ENCODE assay signal across 15 cellular contexts in the genomic region with DNA sequence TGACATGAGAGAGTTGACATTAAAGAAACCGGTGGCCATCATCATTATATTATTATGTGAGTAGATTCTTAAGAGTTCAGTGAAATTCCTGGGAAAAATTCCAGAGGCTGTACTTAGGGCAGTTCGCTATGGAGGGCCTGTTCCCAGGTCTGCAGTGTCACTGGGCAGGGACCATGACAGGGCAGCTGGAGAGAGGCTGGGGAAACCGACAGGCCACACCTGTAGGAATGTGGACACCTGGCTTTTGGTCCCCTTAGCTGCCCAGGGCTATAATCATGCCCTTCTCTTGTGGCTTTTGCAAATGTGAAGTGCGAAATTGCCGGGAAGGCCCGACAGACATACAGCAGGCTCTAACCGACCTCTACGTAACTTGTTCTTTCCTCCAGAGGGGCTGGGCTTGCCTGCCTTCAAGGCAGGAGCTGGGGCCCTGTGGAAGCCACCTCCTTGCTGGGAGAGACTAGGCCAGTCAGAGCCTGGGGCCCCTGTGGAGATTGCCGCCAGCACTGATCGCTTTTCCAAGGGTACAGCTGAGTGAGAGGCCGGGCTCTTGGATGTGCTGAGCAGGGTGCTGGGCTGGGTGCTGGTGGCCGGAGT. TPM values are rescaled to one million over a fixed set of nuclear protein-coding genes. Genes with fewer than 3 reads are reported as not detected.
A peak's percentile ranks its signal among the peaks of the same experiment; 100 is the strongest.
DNase-seq lines count a peak whose midpoint lies in the region; ATAC-seq, FAIRE-seq and TF ChIP-seq lines count a peak whose summit lies in the region.
"Had no signal": no experiment of that assay in that cellular context is flagged by ENCODE, and none has a peak within 500 bp of the region (broad histone marks: within the 10 kb centered on the region; RNA-seq: fewer than 3 reads in every experiment).

No MANE protein-coding gene starts in this region.

- H4K8ac ChIP-seq in IMR-90 (ENCODE audit: low read depth in 2 of 2, low read length in 2 of 2) = peak overlapping the region; percentile 78 to 84

- H3K4me2 ChIP-seq in IMR-90 (ENCODE audit: low read depth, low read length) (no peak overlapping the region), endothelial cell of umbilical vein (ENCODE audit: insufficient read depth, low read length) (no peak overlapping the region)

- peak overlapping the region; percentile 87 for H3K27ac ChIP-seq in IMR-90 (ENCODE audit: insufficient read depth, low read length)
- peak overlapping the region; percentile 43 for H3K27ac ChIP-seq in endothelial cell of umbilical vein (ENCODE audit: insufficient read depth, low read depth, low read length)
- H3K27ac ChIP-seq in mesodermal cell (ENCODE audit: low read depth, low read length, severe bottlenecking) = peak overlapping the region; percentile 95
- H3K27ac ChIP-seq in testis = peak overlapping the region; percentile 31 to 73
- H3K27ac ChIP-seq in thyroid gland = peak overlapping the region in 1 of 3 donors; percentile 17
- H3K27ac ChIP-seq: SK-N-MC had no signal

- H2AK9ac ChIP-seq in IMR-90 (replicated peaks; ENCODE audit: low read depth, low read length, poor library complexity) = peak overlapping the region; percentile 21

- peak overlapping the region; percentile 74 for H3K18ac ChIP-seq in IMR-90 (ENCODE audit: low read depth, low read length)

- H3K4ac ChIP-seq in IMR-90 (ENCODE audit: low read depth, low read length) = peak overlapping the region; percentile 97

- H3K4me1 ChIP-seq in IMR-90 (ENCODE audit: control insufficient read depth, insufficient read depth, low read length) (peaks cover 63% of the 10 kb centered on the region), endothelial cell of umbilical vein (ENCODE audit: control insufficient read depth, extremely low read depth, insufficient read depth, low read length) (peaks cover 15% of the 10 kb centered on the region), mesodermal cell (ENCODE audit: control insufficient read depth, insufficient read depth, low read length, poor library complexity, severe bottlenecking) (peaks cover 83% of the 10 kb centered on the region), testis (peaks cover 40% of the 10 kb centered on the region), thyroid gland (peaks cover 0 to 2% of the 10 kb centered on the region in 2 donors)
- H3K4me1 ChIP-seq: pancreas had no signal

- peak overlapping the region; percentile 65 for H3K56ac ChIP-seq in IMR-90 (ENCODE audit: extremely low read depth, insufficient read depth, low read length)

- dilution Hi-C loops in IMR-90 (cut with HindIII; ENCODE audit: low sequenced_read_pairs, unreplicated experiment) (no loop called here), endothelial cell of umbilical vein (cut with MboI; ENCODE audit: extremely low pct_ligation_motif_present, low sequenced_read_pairs) (no loop called here)

- H3K9me3 ChIP-seq in IMR-90 (ENCODE audit: control insufficient read depth, insufficient read depth, low read length) (no peaks in the 10 kb centered on the region), endothelial cell of umbilical vein (replicated peaks; ENCODE audit: control insufficient read depth, insufficient read depth, low read length) (no peaks in the 10 kb centered on the region), mesodermal cell (ENCODE audit: control insufficient read depth, low read length) (no peaks in the 10 kb centered on the region), testis (no peaks in the 10 kb centered on the region), thyroid gland (no peaks in the 10 kb centered on the region)
- H3K9me3 ChIP-seq: gastrocnemius medialis, pancreas had no signal

- H3K14ac ChIP-seq in IMR-90 (replicated peaks; ENCODE audit: low read depth, low read length) = peak overlapping the region; percentile 93

- 74% methylated on average over 6 of the region's 12 CpGs; no CpG with 5 or more reads in 1 of the 2 experiments for WGBS in IMR-90 (ENCODE audit: extremely low coverage in 2 of 2, insufficient read length in 1 of 2), 2 experiments
- WGBS in mesodermal cell (ENCODE audit: insufficient coverage in 2 of 2), 2 experiments = 85 to 86% methylated on average over 9 to 11 of the region's 12 CpGs
- WGBS in testis, 2 donors = 53 to 62% methylated on average over 9 of the region's 12 CpGs
- WGBS in thyroid gland, 2 donors = 78 to 94% methylated on average over 8 to 12 of the region's 12 CpGs

- no peaks in the 10 kb centered on the region for H3K79me2 ChIP-seq in endothelial cell of umbilical vein (ENCODE audit: control insufficient read depth, insufficient read depth, low read length)

- BruUV-seq in IMR-90 (replicated peaks; lab: Mats Ljungman, UMichigan) = no TSS peak
- no TSS peak for BruUV-seq in endothelial cell of umbilical vein (replicated peaks; lab: Mats Ljungman, UMichigan)

- TF ChIP-seq CTCF in IMR-90 (conservative IDR thresholded peaks at IDR 0.05; ENCODE audit: low read depth, low read length) (no peak), endothelial cell of umbilical vein (IDR thresholded peaks at IDR 0.05; ENCODE audit: extremely low read depth in 1 of 2, insufficient read depth in 1 of 2, low read depth in 1 of 2, low read length in 2 of 2) (no peak), testis (IDR thresholded peaks at IDR 0.05) (no peak), thyroid gland (IDR thresholded peaks at IDR 0.05) (no peak)

- H2AFZ ChIP-seq in IMR-90 (replicated peaks; ENCODE audit: low read length, poor library complexity) (no peak overlapping the region), endothelial cell of umbilical vein (ENCODE audit: low read depth, low read length) (no peak overlapping the region)

- H4K5ac ChIP-seq in IMR-90 (ENCODE audit: low read depth, low read length) = peak overlapping the region; percentile 77

- DNase-seq in IMR-90 = peak; percentile 50
- DNase-seq in endothelial cell of umbilical vein (ENCODE audit: low read depth, low spot score) = no peak
- DNase-seq in testis = no peak
- no peak for DNase-seq in thyroid gland
- no peak for DNase-seq in HPDE6-E6E7 (ENCODE audit: extremely low spot score)
- DNase-seq: activated B cell treated with CpG ODN at 0.5 μM for 24 hours; activated naive CD8-positive, alpha-beta T cell treated with anti-CD3 and anti-CD28 coated beads, Interleukin-2, amount 50 U/mL, for 24 hours; CD4-positive, alpha-beta memory T cell; NCI-H2081 treated with DMSO at 0.1 percent for 48 hours had no signal

- no peaks in the 10 kb centered on the region for H3K36me3 ChIP-seq in IMR-90 (ENCODE audit: control insufficient read depth, insufficient read depth, low read length)
- no peaks in the 10 kb centered on the region for H3K36me3 ChIP-seq in endothelial cell of umbilical vein (ENCODE audit: control insufficient read depth in 2 of 2, extremely low read depth in 1 of 2, insufficient read depth in 2 of 2, low read length in 2 of 2)
- peaks cover 8% of the 10 kb centered on the region for H3K36me3 ChIP-seq in mesodermal cell (ENCODE audit: control insufficient read depth, insufficient read depth, low read length)
- no peaks in the 10 kb centered on the region for H3K36me3 ChIP-seq in testis (ENCODE audit: low read depth, missing control alignments)
- H3K36me3 ChIP-seq in thyroid gland = no peaks in the 10 kb centered on the region
- H3K36me3 ChIP-seq: gastrocnemius medialis, pancreas had no signal

- H2BK15ac ChIP-seq in IMR-90 (ENCODE audit: low read depth, low read length) = peak overlapping the region; percentile 82; the same call in 2 of the 3 replicates

- ATAC-seq in IMR-90 (ENCODE audit: low read depth) (no peak), GM19467 (IDR thresholded peaks at IDR 0.05; ENCODE audit: unreplicated experiment) (no peak)
- ATAC-seq: activated naive CD8-positive, alpha-beta T cell treated with anti-CD3 and anti-CD28 coated beads, Interleukin-2, amount 50 U/mL, for 24 hours; left colon had no signal

- peak overlapping the region; percentile 96 for H3K23ac ChIP-seq in IMR-90 (ENCODE audit: low read depth, low read length)

- TF ChIP-seq RAD21 in IMR-90 (IDR thresholded peaks at IDR 0.05; ENCODE audit: low read length) = no peak

- CTCF ChIA-PET in IMR-90 (lab: Yijun Ruan, JAX) (interaction anchor here (0.5 kb wide), 1 partner anchor 52 kb away, joined by 3 read pairs; no protein-coding TSS in a partner anchor), endothelial cell of umbilical vein (lab: Charles Lee) (no interaction called here)

- peaks cover 28 to 89% of the 10 kb centered on the region in 2 experiments; a peak in 3 of 4 replicates for H3K79me1 ChIP-seq in IMR-90 (ENCODE audit: low read depth in 1 of 2, low read length in 2 of 2)

- H3K4me3 ChIP-seq in IMR-90 (ENCODE audit: insufficient read depth, low read depth, low read length) (no peak overlapping the region), endothelial cell of umbilical vein (replicated peaks in 1 of 3; ENCODE audit: insufficient read depth in 1 of 3, low read depth in 1 of 3, low read length in 3 of 3) (no peak overlapping the region), mesodermal cell (ENCODE audit: extremely low read depth, insufficient read depth, low read length, poor library complexity, severe bottlenecking) (no peak overlapping the region), testis (no peak overlapping the region), thyroid gland (replicated peaks in 1 of 3) (no peak overlapping the region)
- H3K4me3 ChIP-seq: gastrocnemius medialis, pancreas, SK-N-MC had no signal

- peak overlapping the region; percentile 94 for H2BK5ac ChIP-seq in IMR-90 (ENCODE audit: low read depth, low read length, poor library complexity, severe bottlenecking)

- peak; percentile 4; the same call in 1 of the 2 replicates for TF ChIP-seq POLR2A in IMR-90 (IDR thresholded peaks at IDR 0.05; ENCODE audit: low read depth, low read length)
- no peak for TF ChIP-seq POLR2A in endothelial cell of umbilical vein (IDR thresholded peaks at IDR 0.05; ENCODE audit: low read depth, low read length)
- TF ChIP-seq POLR2A in testis (IDR thresholded peaks at IDR 0.05) = no peak
- TF ChIP-seq POLR2A in thyroid gland (IDR thresholded peaks at IDR 0.05) = no peak

- H4K91ac ChIP-seq in IMR-90 (ENCODE audit: insufficient read depth, low read depth, low read length) = peak overlapping the region; percentile 97

- FAIRE-seq in endothelial cell of umbilical vein (lab: Jason Lieb, UNC) = no peak
- FAIRE-seq: pancreas had no signal

- H3K9ac ChIP-seq in IMR-90 (ENCODE audit: low read depth, low read length) (peak overlapping the region; percentile 25; the same call in 1 of the 2 replicates), endothelial cell of umbilical vein (replicated peaks; ENCODE audit: extremely low read depth, insufficient read depth, low read length) (peak overlapping the region; percentile 14)

- no peaks in the 10 kb centered on the region for H3K27me3 ChIP-seq in IMR-90 (ENCODE audit: control insufficient read depth, insufficient read depth, low read length)
- no peaks in the 10 kb centered on the region for H3K27me3 ChIP-seq in endothelial cell of umbilical vein (ENCODE audit: control insufficient read depth in 2 of 2, insufficient read depth in 2 of 2, low read length in 2 of 2)
- no peaks in the 10 kb centered on the region for H3K27me3 ChIP-seq in testis
- no peaks in the 10 kb centered on the region for H3K27me3 ChIP-seq in thyroid gland
- H3K27me3 ChIP-seq: gastrocnemius medialis, pancreas had no signal

- intact Hi-C loops in IMR-90 (cut with micrococcal nuclease) = loop anchor here (1.0 kb wide), 1 partner anchor 30 kb away; no protein-coding TSS in a partner anchor
- intact Hi-C loops in endothelial cell of umbilical vein (cut with micrococcal nuclease) = loop anchor here (1.0 to 5.0 kb wide), 2 partner anchors 45 to 70 kb away; no protein-coding TSS in a partner anchor
- intact Hi-C loops in testis (cut with DNase I; ENCODE audit: low total_unique reads) = no loop called here
- intact Hi-C loops in thyroid gland (cut with DNase I) = no loop called here

- in situ Hi-C loops in IMR-90 (cut with MboI; ENCODE audit: low sequenced_read_pairs) = no loop called here

- H2BK120ac ChIP-seq in IMR-90 (ENCODE audit: low read depth, low read length) = peak overlapping the region; percentile 94

- peak overlapping the region; percentile 88 for H2BK20ac ChIP-seq in IMR-90 (ENCODE audit: low read depth, low read length)

- H3K9me1 ChIP-seq in IMR-90 (ENCODE audit: insufficient read depth, low read length) (peaks cover 70% of the 10 kb centered on the region), endothelial cell of umbilical vein (replicated peaks; ENCODE audit: control insufficient read depth, extremely low read depth, insufficient read depth, low read length) (no peaks in the 10 kb centered on the region)

- POLR2A ChIA-PET in IMR-90 (lab: Charles Lee; ENCODE audit: unreplicated experiment) (no interaction called here), endothelial cell of umbilical vein (lab: Charles Lee) (no interaction called here)

- peak overlapping the region; percentile 93 for H2AK5ac ChIP-seq in IMR-90 (ENCODE audit: low read depth, low read length)

- H4K20me1 ChIP-seq in IMR-90 (ENCODE audit: insufficient read depth, low read length) (peaks cover 34% of the 10 kb centered on the region), endothelial cell of umbilical vein (replicated peaks; ENCODE audit: control insufficient read depth, extremely low read depth, insufficient read depth, low read length) (no peaks in the 10 kb centered on the region)

RNA-seq across cellular contexts. Expression of a gene that starts 31.2 kb away (rescaled TPM):
- 3.8 and 4.7 TPM in 2 replicates for total RNA-seq in IMR-90 (2012; rRNA removed)
- 26.0 and 31.5 TPM in 2 replicates for polyA plus RNA-seq in IMR-90 (2012; rRNA removed)
- 7.6 and 16.7 TPM in 2 replicates for polyA plus RNA-seq in IMR-90 (2012; cell fraction: cytosol; rRNA removed)
- polyA plus RNA-seq in IMR-90 (2012; cell fraction: nucleus; rRNA removed; ENCODE audit: low replicate concordance) = 57.0 and 124 TPM in 2 replicates
- 0.13 and 0.51 TPM in 2 replicates for total RNA-seq in endothelial cell of umbilical vein
- 0.02 TPM in 1 of 2 replicates, not detected in the other for polyA plus RNA-seq in endothelial cell of umbilical vein
- 0.01 TPM in 1 of 2 replicates, not detected in the other for polyA plus RNA-seq in endothelial cell of umbilical vein (2011; cell fraction: cytosol; rRNA removed)
- polyA plus RNA-seq in endothelial cell of umbilical vein (2011; cell fraction: nucleus; rRNA removed) = 0.01 TPM in 1 of 2 replicates, not detected in the other
- polyA plus RNA-seq in endothelial cell of umbilical vein (2012) = not detected in 2 replicates
- not detected in 2 replicates for polyA minus RNA-seq in endothelial cell of umbilical vein
- 0.51 TPM for polyA minus RNA-seq in endothelial cell of umbilical vein (2011; cell fraction: cytosol; rRNA and poly(A)+ RNA removed)
- polyA minus RNA-seq in endothelial cell of umbilical vein (2011; cell fraction: nucleus; rRNA and poly(A)+ RNA removed) = not detected in 2 replicates
- polyA plus RNA-seq in mesodermal cell (2013, experiment 1 of 2) = 20.8 TPM
- polyA plus RNA-seq in mesodermal cell (2013, experiment 2 of 2) = 16.2 TPM
- total RNA-seq in testis = 10 to 100 TPM; 16.5 to 21.4 TPM
- 5.1 TPM for polyA plus RNA-seq in testis (ENCODE audit: insufficient read depth, low read depth, low replicate concordance)
- total RNA-seq in thyroid gland = 1 to 10 TPM; 1.1 to 1.4 (median 1.3) TPM
- total RNA-seq: activated B cell treated with CpG ODN at 0.5 μM for 24 hours; CD4-positive, alpha-beta memory T cell had no signal
- polyA plus RNA-seq: CD4-positive, alpha-beta memory T cell had no signal

Comparison
In these comparisons a context has a peak if more than half of its experiments do, and no peak if none do; other contexts are left out.
1. intact Hi-C loops: an anchor here in IMR-90 (1.0 kb wide) and endothelial cell of umbilical vein (1.0 to 5.0 kb wide); none called in testis and thyroid gland.